8 cellular contexts compared by ENCODE assay signal in genomic region chr14:68468437-68469207, GRCh38.
A peak's percentile ranks its signal among the peaks of the same experiment; 100 is the strongest.
DNase-seq lines count a peak whose midpoint lies in the region; TF ChIP-seq lines count a peak whose summit lies in the region.

No MANE protein-coding gene starts in this region.

- no peak overlapping the region for H2AFZ ChIP-seq in OCI-LY3 (ENCODE audit: low read depth, low read length)

- H3K4me3 ChIP-seq in OCI-LY3 (ENCODE audit: low read length) (no peak overlapping the region), brain microvascular endothelial cell (ENCODE audit: low read depth, low read length) (no peak overlapping the region), suprapubic skin (no peak overlapping the region)

- H3K79me2 ChIP-seq in OCI-LY3 (ENCODE audit: low read length), result no peaks in the 10 kb centered on the region

- WGBS in suprapubic skin, result 70% methylated on average over 5 of the region's 5 CpGs

- no peak for TF ChIP-seq EP300 in suprapubic skin (IDR thresholded peaks at IDR 0.05)

- DNase-seq in AG20443 (ENCODE audit: low spot score) (peak; percentile 48), brain microvascular endothelial cell (peak; percentile 59), nephron progenitor cell (no peak), SHP77 (lab: John Stamatoyannopoulos, UW) (no peak), suprapubic skin (ENCODE audit: low spot score in 2 of 2) (no peak), occipital lobe (lab: John Stamatoyannopoulos, UW) (no peak), SW 1271 (lab: John Stamatoyannopoulos, UW) (no peak)

- H3K27ac Mint-ChIP-seq in nephron progenitor cell, result peak overlapping the region; percentile 52

- 0 out of 2 replicates have a peak overlapping the region, but pooled peaks have one; percentile 10 for H3K4me2 ChIP-seq in OCI-LY3 (ENCODE audit: low read length)

- no peak overlapping the region for H3K4me3 Mint-ChIP-seq in nephron progenitor cell

- no peaks in the 10 kb centered on the region for H3K9me3 ChIP-seq in OCI-LY3 (ENCODE audit: insufficient read depth, low read length)
- H3K9me3 ChIP-seq in suprapubic skin, result no peaks in the 10 kb centered on the region

- H3K4me1 ChIP-seq in OCI-LY3 (ENCODE audit: low read length) (peaks cover 51% of the 10 kb centered on the region), suprapubic skin (peaks cover 48% of the 10 kb centered on the region)

- no peak for TF ChIP-seq POLR2A in suprapubic skin (IDR thresholded peaks at IDR 0.05)

- no peaks in the 10 kb centered on the region for H3K36me3 Mint-ChIP-seq in nephron progenitor cell (ENCODE audit: low read depth)

- no peaks in the 10 kb centered on the region for H3K36me3 ChIP-seq in OCI-LY3 (replicated peaks; ENCODE audit: low read depth, low read length)
- no peaks in the 10 kb centered on the region for H3K36me3 ChIP-seq in brain microvascular endothelial cell (replicated peaks)
- H3K36me3 ChIP-seq in suprapubic skin, result no peaks in the 10 kb centered on the region

- TF ChIP-seq CTCF in OCI-LY3 (IDR thresholded peaks at IDR 0.05; ENCODE audit: low read depth, low read length) (no peak), brain microvascular endothelial cell (IDR thresholded peaks at IDR 0.05; ENCODE audit: low read depth, low read length, missing control alignments) (no peak), nephron progenitor cell (IDR thresholded peaks at IDR 0.05) (no peak), suprapubic skin (IDR thresholded peaks at IDR 0.05) (no peak)

- peaks cover 73% of the 10 kb centered on the region for H3K4me1 Mint-ChIP-seq in nephron progenitor cell

- H3K9me3 Mint-ChIP-seq in nephron progenitor cell, result no peaks in the 10 kb centered on the region

- H3K9ac ChIP-seq in OCI-LY3 (ENCODE audit: low read length), result no peak overlapping the region

- peaks cover 3% of the 10 kb centered on the region for H3K27me3 Mint-ChIP-seq in nephron progenitor cell (ENCODE audit: low read depth, poor library complexity)

- no peaks in the 10 kb centered on the region for H3K27me3 ChIP-seq in OCI-LY3 (ENCODE audit: low read depth, low read length)
- no peaks in the 10 kb centered on the region for H3K27me3 ChIP-seq in brain microvascular endothelial cell (replicated peaks)
- H3K27me3 ChIP-seq in suprapubic skin, result no peaks in the 10 kb centered on the region

- in situ Hi-C loops in brain microvascular endothelial cell (cut with HindIII; ENCODE audit: low pct_ligation_motif_present, low sequenced_read_pairs), result no loop called here

- no peaks in the 10 kb centered on the region for H4K20me1 ChIP-seq in OCI-LY3 (ENCODE audit: insufficient read depth, low read length)

- no peak overlapping the region for H3K27ac ChIP-seq in OCI-LY3 (ENCODE audit: low read length)
- no peak overlapping the region for H3K27ac ChIP-seq in brain microvascular endothelial cell
- H3K27ac ChIP-seq in suprapubic skin, result no peak overlapping the region

Comparison
In these comparisons a context has a peak if more than half of its experiments do, and no peak if none do; other contexts are left out.
1. DNase-seq: peak in AG20443 (single experiment) and brain microvascular endothelial cell (single experiment); none in nephron progenitor cell (single experiment), SHP77 (0 of 2), suprapubic skin (0 of 2), occipital lobe (single experiment) and SW 1271 (0 of 2).